ENCODE assay signal across 8 cellular contexts in the genomic region with DNA sequence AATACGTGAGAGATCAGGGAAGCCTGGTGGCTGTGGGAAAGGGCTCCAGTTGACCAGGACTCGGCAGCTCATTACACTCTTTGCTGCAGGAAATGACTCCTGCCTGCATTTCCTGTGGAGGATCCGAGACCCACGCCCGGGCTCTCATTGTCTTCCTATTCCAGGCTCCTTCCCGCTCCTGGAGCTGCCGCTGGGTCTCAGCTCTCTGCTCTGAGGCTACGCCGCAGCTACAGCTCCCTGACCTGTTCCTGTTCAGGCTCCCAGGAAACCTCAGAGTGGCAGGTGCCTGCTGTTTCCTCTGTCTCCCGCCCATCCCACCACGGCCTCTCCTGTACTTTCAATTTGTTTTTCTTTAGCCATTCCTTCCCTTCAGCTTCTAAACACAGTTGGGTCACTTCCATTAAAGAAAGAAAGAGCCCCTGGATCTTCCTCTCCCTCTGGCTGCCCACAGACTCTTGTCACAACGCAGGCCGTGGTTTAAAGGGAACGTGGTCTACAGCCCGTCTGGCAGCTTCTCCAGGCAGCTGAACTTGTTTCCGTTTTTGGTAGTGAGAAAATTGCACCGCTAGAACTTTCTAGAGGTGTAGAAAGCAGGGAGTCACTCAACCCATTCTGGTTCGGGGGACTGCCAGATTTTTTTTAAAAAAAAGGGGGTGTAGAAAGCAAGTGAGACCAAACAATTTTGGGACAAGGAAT.
DNase-seq lines count a peak whose midpoint lies in the region; ATAC-seq and TF ChIP-seq lines count a peak whose summit lies in the region.

No MANE protein-coding gene starts in this region.

- peak; percentile 29 for ATAC-seq in HG03175 (IDR thresholded peaks at IDR 0.05; ENCODE audit: unreplicated experiment)
- ATAC-seq in activated naive CD8-positive, alpha-beta T cell treated with anti-CD3 and anti-CD28 coated beads, Interleukin-2, amount 10 ng/mL, durations not matched to agents 7 days and 5 days (ENCODE audit: low read depth) = peak; percentile 54
- ATAC-seq in GM18519 (IDR thresholded peaks at IDR 0.05; ENCODE audit: low FRiP score, unreplicated experiment) = no peak
- no peak for ATAC-seq in omental fat pad (ENCODE audit: low FRiP score)

- H3K9me3 Mint-ChIP-seq in activated naive CD8-positive, alpha-beta T cell treated with anti-CD3 and anti-CD28 coated beads, Interleukin-2, amount 10 ng/mL, durations not matched to agents 7 days and 5 days = no peaks in the 10 kb centered on the region
- peaks cover 3% of the 10 kb centered on the region for H3K9me3 Mint-ChIP-seq in nephron progenitor cell

- H3K4me1 Mint-ChIP-seq in activated naive CD8-positive, alpha-beta T cell treated with anti-CD3 and anti-CD28 coated beads, Interleukin-2, amount 10 ng/mL, durations not matched to agents 7 days and 5 days = peaks cover 29% of the 10 kb centered on the region
- H3K4me1 Mint-ChIP-seq in nephron progenitor cell = peaks cover 39% of the 10 kb centered on the region

- H3K36me3 Mint-ChIP-seq in activated naive CD8-positive, alpha-beta T cell treated with anti-CD3 and anti-CD28 coated beads, Interleukin-2, amount 10 ng/mL, durations not matched to agents 7 days and 5 days = no peaks in the 10 kb centered on the region
- H3K36me3 Mint-ChIP-seq in nephron progenitor cell (ENCODE audit: low read depth) = no peaks in the 10 kb centered on the region

- H3K4me3 ChIP-seq in mononuclear cell (ENCODE audit: low read length) = peak overlapping the region; percentile 27

- POLR2A ChIA-PET in activated naive CD8-positive, alpha-beta T cell treated with anti-CD3 and anti-CD28 coated beads, Interleukin-2, amount 10 ng/mL, durations not matched to agents 7 days and 5 days (lab: Charles Lee) = interaction anchor here (0.6 to 0.9 kb wide), 3 partner anchors 151 to 403 kb away, joined by 3 to 6 read pairs (median 3); no protein-coding TSS in a partner anchor

- DNase-seq in CD1c-positive myeloid dendritic cell (ENCODE audit: extremely low spot score) (peak; percentile 42), omental fat pad (ENCODE audit: low spot score) (no peak), HK-2 (ENCODE audit: unreplicated experiment) (no peak), nephron progenitor cell (no peak)
- no peak for DNase-seq in activated naive CD8-positive, alpha-beta T cell treated with anti-CD3 and anti-CD28 coated beads, Interleukin-2, amount 10 ng/mL, durations not matched to agents 7 days and 5 days

- H3K27me3 Mint-ChIP-seq in activated naive CD8-positive, alpha-beta T cell treated with anti-CD3 and anti-CD28 coated beads, Interleukin-2, amount 10 ng/mL, durations not matched to agents 7 days and 5 days = peaks cover 4% of the 10 kb centered on the region
- H3K27me3 Mint-ChIP-seq in nephron progenitor cell (ENCODE audit: low read depth, poor library complexity) = peaks cover 14% of the 10 kb centered on the region

- TF ChIP-seq CTCF in omental fat pad (IDR thresholded peaks at IDR 0.05) = no peak
- no peak for TF ChIP-seq CTCF in nephron progenitor cell (IDR thresholded peaks at IDR 0.05)

- peak overlapping the region; percentile 81 for H3K27ac Mint-ChIP-seq in activated naive CD8-positive, alpha-beta T cell treated with anti-CD3 and anti-CD28 coated beads, Interleukin-2, amount 10 ng/mL, durations not matched to agents 7 days and 5 days
- H3K27ac Mint-ChIP-seq in nephron progenitor cell = no peak overlapping the region

- no peaks in the 10 kb centered on the region for H3K9me3 ChIP-seq in mononuclear cell (ENCODE audit: low read depth, low read length)

- H3K4me3 Mint-ChIP-seq in activated naive CD8-positive, alpha-beta T cell treated with anti-CD3 and anti-CD28 coated beads, Interleukin-2, amount 10 ng/mL, durations not matched to agents 7 days and 5 days = peak overlapping the region; percentile 90
- no peak overlapping the region for H3K4me3 Mint-ChIP-seq in nephron progenitor cell

- no peaks in the 10 kb centered on the region for H3K27me3 ChIP-seq in mononuclear cell (ENCODE audit: insufficient read depth, low read length)

- H3K4me1 ChIP-seq in mononuclear cell (ENCODE audit: insufficient read depth, low read length) = peaks cover 21% of the 10 kb centered on the region

Comparison
In these comparisons a context has a peak if more than half of its experiments do, and no peak if none do; other contexts are left out.
1. ATAC-seq: peak in HG03175 (single experiment) and activated naive CD8-positive, alpha-beta T cell treated with anti-CD3 and anti-CD28 coated beads, Interleukin-2, amount 10 ng/mL, durations not matched to agents 7 days and 5 days (single experiment); none in GM18519 (single experiment) and omental fat pad (single experiment).